In the genomic region with DNA sequence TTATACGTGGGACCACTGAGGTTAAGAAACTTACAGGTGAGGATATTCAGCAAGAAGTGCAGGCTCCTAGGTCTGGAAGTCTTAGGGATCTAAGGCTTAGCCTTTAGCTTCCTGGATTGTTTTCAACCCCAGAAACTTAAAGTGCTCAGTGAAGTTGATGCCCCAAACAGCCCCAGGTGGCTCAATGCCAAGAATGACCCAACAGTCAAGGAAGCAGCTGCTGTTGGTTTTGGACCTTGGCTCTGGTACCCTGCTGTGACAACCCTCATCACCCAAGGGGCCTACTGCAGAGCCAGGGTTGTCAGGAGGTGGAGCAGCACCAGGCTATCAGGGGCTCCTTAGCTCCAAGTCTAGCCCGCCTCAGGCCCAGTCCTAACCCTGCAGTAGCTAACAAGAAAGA, we compare ENCODE assay signal across 8 cellular contexts. TPM values are rescaled to one million over a fixed set of nuclear protein-coding genes. Genes with fewer than 3 reads are reported as not detected.
DNase-seq lines count a peak whose midpoint lies in the region; ATAC-seq and TF ChIP-seq lines count a peak whose summit lies in the region.
"Had no signal": no experiment of that assay in that cellular context is flagged by ENCODE, and none has a peak within 500 bp of the region (broad histone marks: within the 10 kb centered on the region; RNA-seq: fewer than 3 reads in every experiment).

No MANE protein-coding gene starts in this region.

- TF ChIP-seq CTCF in fibroblast of the aortic adventitia (IDR thresholded peaks at IDR 0.05; ENCODE audit: insufficient read depth, low read length), result no peak

- H3K27me3 ChIP-seq in GM23248 (replicated peaks; ENCODE audit: insufficient read depth), result no peaks in the 10 kb centered on the region

- 94 to 96% methylated on average over 2 of the region's 2 CpGs for WGBS in GM23248 (ENCODE audit: low coverage in 1 of 2, low lambda C conversion rate in 2 of 2, missing lambda C conversion rate in 2 of 2), 2 experiments

- H2AFZ ChIP-seq in GM23248, result no peak overlapping the region

- no peak for DNase-seq in GM23248
- DNase-seq in LHCN-M2 (ENCODE audit: low read depth), result peak; percentile 81
- peak; percentile 31 for DNase-seq in fibroblast of the aortic adventitia (ENCODE audit: low read depth)
- DNase-seq in DMS53 (lab: John Stamatoyannopoulos, UW), result no peak
- no peak for DNase-seq in DMS79 treated with DMSO at 0.1 percent for 48 hours (lab: John Stamatoyannopoulos, UW)
- no peak for DNase-seq in DMS79 (lab: John Stamatoyannopoulos, UW)
- DNase-seq: NCI-H2107 had no signal

- H3K27ac ChIP-seq in GM23248, result peak overlapping the region; percentile 32

- H3K79me2 ChIP-seq in GM23248 (ENCODE audit: insufficient read depth), result 0 out of 2 replicates have a peak, but pooled peaks cover 9% of the 10 kb centered on the region

- H3K4me1 ChIP-seq in GM23248 (ENCODE audit: insufficient read depth), result peaks cover 23% of the 10 kb centered on the region

- H3F3A ChIP-seq in GM23248 (ENCODE audit: insufficient read depth), result peaks cover 4% of the 10 kb centered on the region; the same call in 1 of the 2 replicates

- peak; percentile 7 for ATAC-seq in GM18909 (IDR thresholded peaks at IDR 0.05; ENCODE audit: poor library complexity, unreplicated experiment)

- no peaks in the 10 kb centered on the region for H3K36me3 ChIP-seq in GM23248 (ENCODE audit: low read depth)

- H3K9me2 ChIP-seq in GM23248 (ENCODE audit: insufficient read depth), result no peaks in the 10 kb centered on the region

- no peaks in the 10 kb centered on the region for H3K9me3 ChIP-seq in GM23248 (ENCODE audit: low read depth)

- in situ Hi-C loops in GM23248 (cut with MboI), result no loop called here

- H3K9ac ChIP-seq in GM23248, result no peak overlapping the region

- H3K4me3 ChIP-seq in GM23248, result no peak overlapping the region
- no peak overlapping the region for H3K4me3 ChIP-seq in fibroblast of the aortic adventitia (ENCODE audit: low read depth, low read length)

- no peak overlapping the region for H3K4me2 ChIP-seq in GM23248 (ENCODE audit: unreplicated experiment)

- no peaks in the 10 kb centered on the region for H4K20me1 ChIP-seq in GM23248 (ENCODE audit: insufficient read depth)

RNA-seq across cellular contexts. Expression of gene VDR, which starts 36.8 kb away (rescaled TPM):
- 30.5 and 37.2 TPM in 2 replicates for total RNA-seq in GM23248 (2014; rRNA removed; shearing (Covaris generic))
- polyA plus RNA-seq in GM23248 (2016; fragmentation: Nextera tagmentation; extraction: Ambion mirVana), result 23.9 and 25.5 TPM in 2 replicates
- total RNA-seq in LHCN-M2 (2014; rRNA removed) (5.8 and 5.9 TPM in 2 replicates), fibroblast of the aortic adventitia (ENCODE audit: low replicate concordance) (5.0 and 12.5 TPM in 2 replicates)
- 6.6 TPM for polyA plus RNA-seq in LHCN-M2 (2012)

RNA-seq across cellular contexts. Expression of gene HDAC7, which starts 48.3 kb away (rescaled TPM):
- total RNA-seq in GM23248 (2014; rRNA removed; shearing (Covaris generic)), result 62.9 and 72.3 TPM in 2 replicates
- 45.3 and 46.2 TPM in 2 replicates for polyA plus RNA-seq in GM23248 (2016; fragmentation: Nextera tagmentation; extraction: Ambion mirVana)
- total RNA-seq in LHCN-M2 (2014; rRNA removed) (26.3 and 27.1 TPM in 2 replicates), fibroblast of the aortic adventitia (ENCODE audit: low replicate concordance) (48.9 and 78.8 TPM in 2 replicates)
- 51.8 TPM for polyA plus RNA-seq in LHCN-M2 (2012)

Comparison
In these comparisons a context has a peak if more than half of its experiments do, and no peak if none do; other contexts are left out.
1. DNase-seq: peak in LHCN-M2 (single experiment) and fibroblast of the aortic adventitia (single experiment); none in GM23248 (single experiment), DMS53 (single experiment), DMS79 treated with DMSO at 0.1 percent for 48 hours (single experiment) and DMS79 (single experiment).